In the genomic region with DNA sequence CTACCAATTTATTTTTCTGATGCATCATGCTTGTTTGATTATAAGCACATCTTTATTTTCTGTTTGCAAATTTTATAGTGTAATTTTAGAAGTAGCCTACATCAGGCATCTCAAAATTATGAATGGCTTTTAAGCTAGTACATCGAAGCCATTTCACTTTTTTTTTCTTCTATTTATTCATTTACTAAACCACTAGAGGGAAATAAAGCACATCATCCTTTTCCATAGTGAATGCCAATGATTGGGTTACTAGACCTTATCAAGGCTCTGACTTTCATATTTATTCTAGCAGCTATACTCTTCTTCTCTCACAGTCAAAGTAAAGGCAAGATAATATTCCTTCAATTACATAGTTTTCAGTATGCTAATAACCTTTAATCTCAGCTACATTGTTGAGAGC, we compare ENCODE assay signal across 21 cellular contexts.
A peak's percentile ranks its signal among the peaks of the same experiment; 100 is the strongest.
DNase-seq lines count a peak whose midpoint lies in the region; ATAC-seq lines count a peak whose summit lies in the region.
"Had no signal": no experiment of that assay in that cellular context is flagged by ENCODE, and none has a peak within 500 bp of the region (broad histone marks: within the 10 kb centered on the region; RNA-seq: fewer than 3 reads in every experiment).

No MANE protein-coding gene starts in this region.

- H3K36me3 Mint-ChIP-seq in stimulated activated memory B cell treated with anti-CD40 and anti-IgM and Interleukin-4, amounts not matched to agents 10 μg/mL and 1 μg/mL and 100 μg/mL, for 72 hours, result no peaks in the 10 kb centered on the region
- H3K36me3 Mint-ChIP-seq: activated CD4-positive, alpha-beta memory T cell treated with anti-CD3 and anti-CD28 coated beads for 36 hours; activated naive CD8-positive, alpha-beta T cell; naive thymus-derived CD4-positive, alpha-beta T cell had no signal

- no peak overlapping the region for H3K27ac Mint-ChIP-seq in stimulated activated memory B cell treated with anti-CD40 and anti-IgM and Interleukin-4, amounts not matched to agents 10 μg/mL and 1 μg/mL and 100 μg/mL, for 72 hours
- H3K27ac Mint-ChIP-seq: activated CD4-positive, alpha-beta memory T cell treated with anti-CD3 and anti-CD28 coated beads for 36 hours; activated naive CD8-positive, alpha-beta T cell; CD4-positive, alpha-beta T cell; naive thymus-derived CD4-positive, alpha-beta T cell had no signal

- H3K4me1 Mint-ChIP-seq in stimulated activated memory B cell treated with anti-CD40 and anti-IgM and Interleukin-4, amounts not matched to agents 10 μg/mL and 1 μg/mL and 100 μg/mL, for 72 hours, result no peaks in the 10 kb centered on the region
- H3K4me1 Mint-ChIP-seq: naive thymus-derived CD4-positive, alpha-beta T cell had no signal

- no peak overlapping the region for H3K4me3 Mint-ChIP-seq in stimulated activated memory B cell treated with anti-CD40 and anti-IgM and Interleukin-4, amounts not matched to agents 10 μg/mL and 1 μg/mL and 100 μg/mL, for 72 hours
- H3K4me3 Mint-ChIP-seq: activated CD4-positive, alpha-beta memory T cell treated with anti-CD3 and anti-CD28 coated beads for 36 hours; activated naive CD8-positive, alpha-beta T cell; CD4-positive, alpha-beta T cell; naive thymus-derived CD4-positive, alpha-beta T cell had no signal

- no peak for ATAC-seq in HG02981 (IDR thresholded peaks at IDR 0.05; ENCODE audit: unreplicated experiment)
- no peak for ATAC-seq in GM18498 (IDR thresholded peaks at IDR 0.05; ENCODE audit: unreplicated experiment)
- ATAC-seq in stimulated activated memory B cell treated with anti-CD40 and anti-IgM and Interleukin-4, amounts not matched to agents 10 μg/mL and 1 μg/mL and 100 μg/mL, for 72 hours, result no peak
- ATAC-seq: A549; lower lobe of right lung; naive thymus-derived CD4-positive, alpha-beta T cell; psoas muscle had no signal

- DNase-seq in NCI-H1105 treated with DMSO at 0.1 percent for 48 hours (lab: John Stamatoyannopoulos, UW), result peak; percentile 53
- no peak for DNase-seq in NCI-H1105 (lab: John Stamatoyannopoulos, UW)
- peak; percentile 39 for DNase-seq in DMS53 (lab: John Stamatoyannopoulos, UW)
- peak; percentile 20 for DNase-seq in NCI-H69 (lab: John Stamatoyannopoulos, UW)
- peak; percentile 4 for DNase-seq in kidney tubule cell (ENCODE audit: low spot score)
- DNase-seq: activated CD4-positive, alpha-beta memory T cell treated with anti-CD3 and anti-CD28 coated beads for 36 hours; activated T-cell treated with anti-CD3 and anti-CD28 coated beads, Interleukin-2, amount 50 U/mL, for 48 hours; CD4-positive, alpha-beta T cell; dermis blood vessel endothelial cell; Kasumi-1; lower lobe of right lung; naive thymus-derived CD4-positive, alpha-beta T cell; NCI-H187 treated with DMSO at 0.1 percent for 48 hours; psoas muscle; stimulated activated naive CD4-positive, alpha-beta T cell; transverse colon had no signal

- peaks cover 2% of the 10 kb centered on the region for H3K9me3 Mint-ChIP-seq in stimulated activated memory B cell treated with anti-CD40 and anti-IgM and Interleukin-4, amounts not matched to agents 10 μg/mL and 1 μg/mL and 100 μg/mL, for 72 hours
- H3K9me3 Mint-ChIP-seq: activated CD4-positive, alpha-beta memory T cell treated with anti-CD3 and anti-CD28 coated beads for 36 hours had no signal

- H3K27me3 Mint-ChIP-seq in stimulated activated memory B cell treated with anti-CD40 and anti-IgM and Interleukin-4, amounts not matched to agents 10 μg/mL and 1 μg/mL and 100 μg/mL, for 72 hours, result no peaks in the 10 kb centered on the region
- H3K27me3 Mint-ChIP-seq: activated CD4-positive, alpha-beta memory T cell treated with anti-CD3 and anti-CD28 coated beads for 36 hours; activated naive CD8-positive, alpha-beta T cell; CD4-positive, alpha-beta T cell; naive thymus-derived CD4-positive, alpha-beta T cell had no signal
